ENCODE assay signal across 9 cellular contexts in genomic region chr12:54352891-54353874, GRCh38. TPM values are rescaled to one million over a fixed set of nuclear protein-coding genes. Genes with fewer than 3 reads are reported as not detected.
A peak's percentile ranks its signal among the peaks of the same experiment; 100 is the strongest.
DNase-seq lines count a peak whose midpoint lies in the region; ATAC-seq and TF ChIP-seq lines count a peak whose summit lies in the region.
"Had no signal": no experiment of that assay in that cellular context is flagged by ENCODE, and none has a peak within 500 bp of the region (broad histone marks: within the 10 kb centered on the region; RNA-seq: fewer than 3 reads in every experiment).

No MANE protein-coding gene starts in this region.

- ATAC-seq in GM18498 (IDR thresholded peaks at IDR 0.05; ENCODE audit: unreplicated experiment) = no peak

- peak overlapping the region; percentile 36 for H3K27ac ChIP-seq in 22Rv1
- H3K27ac ChIP-seq in mesodermal cell (ENCODE audit: low read depth, low read length, severe bottlenecking) = peak overlapping the region; percentile 87

- DNase-seq in NCI-H2029 (lab: John Stamatoyannopoulos, UW) (peak; percentile 65), cerebellar cortex (ENCODE audit: low spot score) (peak; percentile 63), HEK293T (ENCODE audit: extremely low spot score) (no peak)
- no peak for DNase-seq in stimulated activated CD4-positive, alpha-beta T cell treated with anti-CD3 and anti-CD28 coated beads, Interleukin-4, amount 100 ng/mL, for 4 hours
- DNase-seq in effector CD8-positive, alpha-beta T cell (lab: John Stamatoyannopoulos, UW) = no peak
- DNase-seq: Caco-2 had no signal

- POLR2A ChIA-PET in HEK293T (lab: Yijun Ruan, JAX) = interaction anchor here (0.6 to 2.1 kb wide), 5 partner anchors 12 to 137 kb away, joined by 3 to 10 read pairs (median 3); partner anchors contain the start of gene CBX5

- no peaks in the 10 kb centered on the region for H3K9me3 ChIP-seq in mesodermal cell (ENCODE audit: control insufficient read depth, low read length)
- H3K9me3 ChIP-seq: Caco-2 had no signal

- TF ChIP-seq CTCF in 22Rv1 (IDR thresholded peaks at IDR 0.05) = no peak

- H3K4me1 ChIP-seq in mesodermal cell (ENCODE audit: control insufficient read depth, insufficient read depth, low read length, poor library complexity, severe bottlenecking) = peaks cover 78% of the 10 kb centered on the region

- CTCF ChIA-PET in HEK293T (lab: Yijun Ruan, JAX) = interaction anchor here (0.5 to 1.5 kb wide), 5 partner anchors 9 to 135 kb away, joined by 3 to 7 read pairs (median 3); no protein-coding TSS in a partner anchor

- 44 to 71% methylated on average over 1 of the region's 1 CpG for WGBS in mesodermal cell (ENCODE audit: insufficient coverage in 2 of 2), 2 experiments

- H3K4me3 ChIP-seq in mesodermal cell (ENCODE audit: extremely low read depth, insufficient read depth, low read length, poor library complexity, severe bottlenecking) = no peak overlapping the region

- H3K36me3 ChIP-seq in mesodermal cell (ENCODE audit: control insufficient read depth, insufficient read depth, low read length) = peaks cover 36% of the 10 kb centered on the region

TF ChIP-seq in HEK293T, 16 proteins besides CTCF, POLR2A, EP300 and RAD21:
- TF ChIP-seq FOXK2 (IDR thresholded peaks at IDR 0.05) (no peak), L3MBTL2 (conservative IDR thresholded peaks at IDR 0.05) (no peak), SP1 (IDR thresholded peaks at IDR 0.05) (no peak), FOXM1 (IDR thresholded peaks at IDR 0.05; ENCODE audit: borderline replicate concordance) (no peak), FOXA1 (IDR thresholded peaks at IDR 0.05) (no peak), ARNT (IDR thresholded peaks at IDR 0.05) (no peak), LEF1 (IDR thresholded peaks at IDR 0.05; ENCODE audit: borderline replicate concordance) (no peak), BHLHE40 (IDR thresholded peaks at IDR 0.05; ENCODE audit: borderline replicate concordance) (no peak), CTBP1 (IDR thresholded peaks at IDR 0.05; ENCODE audit: borderline replicate concordance) (no peak), NFRKB (IDR thresholded peaks at IDR 0.05) (no peak), SUZ12 (IDR thresholded peaks at IDR 0.05) (no peak), TARDBP (IDR thresholded peaks at IDR 0.05) (no peak), HDGF (IDR thresholded peaks at IDR 0.05; ENCODE audit: borderline replicate concordance) (no peak), ELF4 (IDR thresholded peaks at IDR 0.05) (no peak)

RNA-seq across cellular contexts. Expression of gene GPR84, which starts 11.1 kb away (rescaled TPM):
- 0.26 TPM for polyA plus RNA-seq in mesodermal cell (2013, experiment 1 of 2)
- polyA plus RNA-seq in mesodermal cell (2013, experiment 2 of 2) = not detected

RNA-seq across cellular contexts. Expression of gene COPZ1, which starts 28.3 kb away (rescaled TPM):
- 140 TPM for polyA plus RNA-seq in mesodermal cell (2013, experiment 1 of 2)
- polyA plus RNA-seq in mesodermal cell (2013, experiment 2 of 2) = 140 TPM

RNA-seq across cellular contexts. Expression of gene ZNF385A, which starts 31.4 kb away (rescaled TPM):
- polyA plus RNA-seq in mesodermal cell (2013, experiment 1 of 2) = 24.9 TPM
- 22.0 TPM for polyA plus RNA-seq in mesodermal cell (2013, experiment 2 of 2)

RNA-seq across cellular contexts. Expression of gene NFE2, which starts 52.4 kb away (rescaled TPM):
- 1.5 TPM for polyA plus RNA-seq in mesodermal cell (2013, experiment 1 of 2)
- polyA plus RNA-seq in mesodermal cell (2013, experiment 2 of 2) = 1.7 TPM

Comparison
In these comparisons a context has a peak if more than half of its experiments do, and no peak if none do; other contexts are left out.
1. DNase-seq: peak in NCI-H2029 (single experiment) and cerebellar cortex (single experiment); none in HEK293T (single experiment), stimulated activated CD4-positive, alpha-beta T cell treated with anti-CD3 and anti-CD28 coated beads, Interleukin-4, amount 100 ng/mL, for 4 hours (0 of 2) and effector CD8-positive, alpha-beta T cell (single experiment).